Comparison of ENCODE assay signal across 31 cellular contexts in the genomic region with DNA sequence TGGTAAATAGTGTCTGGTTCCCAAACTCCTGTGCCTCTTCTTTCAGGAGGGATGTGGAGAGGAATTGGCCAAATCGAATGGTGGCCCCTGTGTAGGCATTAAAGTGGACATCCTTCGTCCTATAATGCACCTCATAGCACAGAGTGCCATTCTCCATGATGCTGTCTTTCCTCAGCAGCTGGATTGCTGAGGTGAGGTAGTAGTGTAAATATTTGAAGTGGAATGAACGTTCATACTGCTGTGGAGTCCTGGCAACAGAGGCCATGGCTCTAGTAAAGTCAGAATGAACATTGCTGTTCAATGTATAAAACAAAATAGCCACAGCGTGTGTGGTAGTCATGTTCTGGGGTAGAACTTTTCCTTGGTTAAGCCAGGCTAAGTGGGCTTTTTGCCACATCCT. TPM values are rescaled to one million over a fixed set of nuclear protein-coding genes. Genes with fewer than 3 reads are reported as not detected.
DNase-seq lines count a peak whose midpoint lies in the region; ATAC-seq and TF ChIP-seq lines count a peak whose summit lies in the region.
"Had no signal": no experiment of that assay in that cellular context is flagged by ENCODE, and none has a peak within 500 bp of the region (broad histone marks: within the 10 kb centered on the region; RNA-seq: fewer than 3 reads in every experiment).

No MANE protein-coding gene starts in this region.

- H3K4me1 ChIP-seq in mammary epithelial cell (ENCODE audit: insufficient read depth, low read length) = peaks cover 26% of the 10 kb centered on the region
- H3K4me1 ChIP-seq in ascending aorta = peaks cover 7 to 43% of the 10 kb centered on the region in 2 donors
- peaks cover 0 to 39% (median 17%) of the 10 kb centered on the region in 4 donors for H3K4me1 ChIP-seq in right lobe of liver
- H3K4me1 ChIP-seq in tibial nerve = peaks cover 0 to 46% (median 18%) of the 10 kb centered on the region in 4 donors

- no peaks in the 10 kb centered on the region for H3K79me2 ChIP-seq in mammary epithelial cell (ENCODE audit: insufficient read depth, low read length)

- CTCF ChIA-PET in MCF 10A (lab: Yijun Ruan, JAX) = interaction anchor here (0.6 to 1.7 kb wide), 3 partner anchors 14 to 30 kb away, joined by 4 to 6 read pairs (median 4); no protein-coding TSS in a partner anchor
- CTCF ChIA-PET in mammary epithelial cell (lab: Charles Lee; ENCODE audit: low non-redundant PET) = no interaction called here

- ATAC-seq in right lobe of liver = peak in 3 of 4 donors; percentile 26 to 36 (median 35)
- ATAC-seq: CD8-positive, alpha-beta T cell; sciatic nerve; stimulated activated naive B cell treated with anti-CD40 and anti-IgM and Interleukin-4, amounts not matched to agents 10 μg/mL and 1 μg/mL and 100 μg/mL, for 72 hours had no signal

- TF ChIP-seq POLR2A in right lobe of liver (IDR thresholded peaks at IDR 0.05) = peak; percentile 15
- TF ChIP-seq POLR2A in tibial nerve (IDR thresholded peaks at IDR 0.05) = no peak

- H3K27me3 Mint-ChIP-seq in MCF 10A (ENCODE audit: insufficient read depth, unreplicated experiment) = no peaks in the 10 kb centered on the region

- H3K36me3 ChIP-seq in mammary epithelial cell (ENCODE audit: insufficient read depth, low read length) (no peaks in the 10 kb centered on the region), ascending aorta (no peaks in the 10 kb centered on the region), right lobe of liver (peaks cover 0 to 18% (median 5%) of the 10 kb centered on the region in 4 donors), tibial nerve (no peaks in the 10 kb centered on the region)
- H3K36me3 ChIP-seq: MG63, suprapubic skin, WERI-Rb-1 had no signal

- H3K4me2 ChIP-seq in mammary epithelial cell (ENCODE audit: insufficient read depth, low read depth, low read length) = no peak overlapping the region

- H2AFZ ChIP-seq in mammary epithelial cell (ENCODE audit: low read depth, low read length) = no peak overlapping the region

- no peaks in the 10 kb centered on the region for H4K20me1 ChIP-seq in mammary epithelial cell (ENCODE audit: insufficient read depth, low read length)

- DNase-seq in MCF 10A (ENCODE audit: unreplicated experiment) = no peak
- no peak for DNase-seq in mammary epithelial cell
- no peak for DNase-seq in ascending aorta (ENCODE audit: low spot score in 2 of 2)
- no peak for DNase-seq in right lobe of liver
- no peak for DNase-seq in tibial nerve (ENCODE audit: low spot score in 2 of 2)
- no peak for DNase-seq in activated CD8-positive, alpha-beta memory T cell treated with anti-CD3 and anti-CD28 coated beads, Interleukin-2, amount 50 U/mL, for 4 hours
- DNase-seq in NCI-H1694 (lab: John Stamatoyannopoulos, UW) = no peak
- no peak for DNase-seq in activated T-cell treated with anti-CD3 and anti-CD28 coated beads, Interleukin-2, amount 50 U/mL, for 48 hours
- DNase-seq: activated CD4-positive, alpha-beta T cell treated with anti-CD3 and anti-CD28 coated beads for 48 hours; activated gamma-delta T cell treated with Interleukin-2 at 50 U/mL for 16 hours; activated T-cell treated with anti-CD3 and anti-CD28 coated beads, Interleukin-2, amount 50 U/mL, for 24 hours; CD8-positive, alpha-beta T cell; cerebellar nuclear complex; DMS 273 treated with DMSO at 0.1 percent for 48 hours; H9; KBM-7; MG63; NCI-H2081; stimulated activated CD4-positive, alpha-beta T cell treated with anti-CD3 and anti-CD28 coated beads, Interleukin-15, amount 100 ng/mL, for 24 hours; stimulated activated naive B cell treated with anti-CD40 and anti-IgM and Interleukin-4, amounts not matched to agents 10 μg/mL and 1 μg/mL and 100 μg/mL, for 72 hours; WERI-Rb-1 had no signal

- intact Hi-C loops in MCF 10A (cut with micrococcal nuclease) = loop anchor here (10.0 kb wide), 1 partner anchor 66 kb away; a partner anchor contains a TSS
- intact Hi-C loops in mammary epithelial cell (cut with micrococcal nuclease) = loop anchor here (1.0 to 10.0 kb wide), 4 partner anchors 29 to 684 kb away; no protein-coding TSS in a partner anchor
- intact Hi-C loops in ascending aorta (cut with DNase I) = loop anchor here (2.0 to 10.0 kb wide), 3 partner anchors 38 to 684 kb away; a partner anchor contains a TSS
- intact Hi-C loops in right lobe of liver (cut with DNase I) = loop anchor here (5.0 to 10.0 kb wide), 2 partner anchors 68 to 154 kb away; a partner anchor contains a TSS

- 92% methylated on average over 4 of the region's 4 CpGs for WGBS in mammary epithelial cell (ENCODE audit: low coverage, missing lambda C conversion rate)
- WGBS in right lobe of liver (ENCODE audit: insufficient coverage, low coverage, low lambda C conversion rate, missing lambda C conversion rate) = 61% methylated on average over 3 of the region's 4 CpGs
- 87 to 88% methylated on average over 4 of the region's 4 CpGs for WGBS in tibial nerve, 2 donors

- TF ChIP-seq EP300 in tibial nerve (IDR thresholded peaks at IDR 0.05) = no peak

- H3K4me1 Mint-ChIP-seq in MCF 10A (ENCODE audit: insufficient read depth, unreplicated experiment) = peaks cover 43% of the 10 kb centered on the region

- peak overlapping the region; percentile 86 for H3K27ac Mint-ChIP-seq in MCF 10A (ENCODE audit: low read depth, unreplicated experiment)
- H3K27ac Mint-ChIP-seq: activated T-cell treated with anti-CD3 and anti-CD28 coated beads, Interleukin-2, amount 50 U/mL, for 24 hours; brain; CD8-positive, alpha-beta T cell; H9; stimulated activated naive B cell treated with anti-CD40 and anti-IgM and Interleukin-4, amounts not matched to agents 10 μg/mL and 1 μg/mL and 100 μg/mL, for 72 hours had no signal

- no peak overlapping the region for H3K4me3 ChIP-seq in mammary epithelial cell (replicated peaks in 1 of 3; ENCODE audit: insufficient read depth in 1 of 3, low read depth in 2 of 3, low read length in 3 of 3)
- H3K4me3 ChIP-seq in ascending aorta = peak overlapping the region in 1 of 2 donors; percentile 50
- H3K4me3 ChIP-seq in right lobe of liver = peak overlapping the region in 2 of 3 donors; percentile 59 to 64
- H3K4me3 ChIP-seq in tibial nerve = no peak overlapping the region
- H3K4me3 ChIP-seq: lung, MG63, suprapubic skin had no signal

- no peak overlapping the region for H3K4me3 Mint-ChIP-seq in MCF 10A (ENCODE audit: unreplicated experiment)
- H3K4me3 Mint-ChIP-seq: activated T-cell treated with anti-CD3 and anti-CD28 coated beads, Interleukin-2, amount 50 U/mL, for 24 hours; brain; CD8-positive, alpha-beta T cell; H9; neural crest cell; stimulated activated naive B cell treated with anti-CD40 and anti-IgM and Interleukin-4, amounts not matched to agents 10 μg/mL and 1 μg/mL and 100 μg/mL, for 72 hours had no signal

- no peak overlapping the region for H3K27ac ChIP-seq in mammary epithelial cell (ENCODE audit: insufficient read depth, low read depth, low read length)
- H3K27ac ChIP-seq in ascending aorta = peak overlapping the region; percentile 72 to 87
- H3K27ac ChIP-seq in right lobe of liver = peak overlapping the region; percentile 57 to 94 (median 91)
- H3K27ac ChIP-seq in tibial nerve = peak overlapping the region in 3 of 4 donors; percentile 5 to 74 (median 41)
- H3K27ac ChIP-seq: WERI-Rb-1 had no signal

- H3K27me3 ChIP-seq in mammary epithelial cell (ENCODE audit: insufficient read depth, low read length) (no peaks in the 10 kb centered on the region), ascending aorta (no peaks in the 10 kb centered on the region), right lobe of liver (no peaks in the 10 kb centered on the region), tibial nerve (no peaks in the 10 kb centered on the region)
- H3K27me3 ChIP-seq: MG63, suprapubic skin had no signal

- no peaks in the 10 kb centered on the region for H3K9me3 Mint-ChIP-seq in MCF 10A (ENCODE audit: unreplicated experiment)
- H3K9me3 Mint-ChIP-seq: activated T-cell treated with anti-CD3 and anti-CD28 coated beads, Interleukin-2, amount 50 U/mL, for 24 hours; brain; neural crest cell; stimulated activated naive B cell treated with anti-CD40 and anti-IgM and Interleukin-4, amounts not matched to agents 10 μg/mL and 1 μg/mL and 100 μg/mL, for 72 hours had no signal

- H3K36me3 Mint-ChIP-seq in MCF 10A (ENCODE audit: insufficient read depth, unreplicated experiment) = no peaks in the 10 kb centered on the region
- H3K36me3 Mint-ChIP-seq: brain; CD8-positive, alpha-beta T cell; stimulated activated naive B cell treated with anti-CD40 and anti-IgM and Interleukin-4, amounts not matched to agents 10 μg/mL and 1 μg/mL and 100 μg/mL, for 72 hours had no signal

- no peak for TF ChIP-seq CTCF in MCF 10A (IDR thresholded peaks at IDR 0.05; ENCODE audit: unreplicated experiment)
- no peak for TF ChIP-seq CTCF in mammary epithelial cell (conservative IDR thresholded peaks at IDR 0.05 in 1 of 2, IDR thresholded peaks at IDR 0.05 in 1 of 2; ENCODE audit: extremely low read depth in 1 of 2, insufficient read depth in 1 of 2, low read depth in 1 of 2, low read length in 2 of 2)
- TF ChIP-seq CTCF in ascending aorta (IDR thresholded peaks at IDR 0.05) = no peak
- TF ChIP-seq CTCF in right lobe of liver (IDR thresholded peaks at IDR 0.05) = no peak
- TF ChIP-seq CTCF in tibial nerve (IDR thresholded peaks at IDR 0.05) = no peak

- H3K9me3 ChIP-seq in mammary epithelial cell (replicated peaks; ENCODE audit: insufficient read depth, low read length) = no peaks in the 10 kb centered on the region
- no peaks in the 10 kb centered on the region for H3K9me3 ChIP-seq in ascending aorta
- no peaks in the 10 kb centered on the region for H3K9me3 ChIP-seq in right lobe of liver
- no peaks in the 10 kb centered on the region for H3K9me3 ChIP-seq in tibial nerve
- H3K9me3 ChIP-seq: MG63, suprapubic skin had no signal

- BruUV-seq in MCF 10A (replicated peaks; lab: Mats Ljungman, UMichigan) = no TSS peak
- BruUV-seq in mammary epithelial cell (replicated peaks; lab: Mats Ljungman, UMichigan) = no TSS peak

- POLR2A ChIA-PET in MCF 10A (lab: Yijun Ruan, JAX) = interaction anchor here (3.2 kb wide), 1 partner anchor 37 kb away, joined by 14 read pairs; a partner anchor contains a TSS

- dilution Hi-C loops in mammary epithelial cell (cut with HindIII; ENCODE audit: low sequenced_read_pairs) = no loop called here

- H3K9ac ChIP-seq in mammary epithelial cell (ENCODE audit: insufficient read depth, low read length) = no peak overlapping the region

- in situ Hi-C loops in mammary epithelial cell (cut with MboI; ENCODE audit: low sequenced_read_pairs in 2 of 2) = loop anchor here in 1 of 2 donors (25.0 kb wide), 1 partner anchor 372 kb away; a partner anchor contains a TSS

RNA-seq across cellular contexts. Expression of a gene that starts 2.7 kb away (rescaled TPM):
- not detected in 2 replicates for total RNA-seq in MCF 10A (2022)
- not detected for total RNA-seq in mammary epithelial cell
- polyA plus RNA-seq in mammary epithelial cell = not detected
- polyA minus RNA-seq in mammary epithelial cell = not detected
- 40.4 TPM for total RNA-seq in ascending aorta
- 10 to 100 TPM; 19.6 to 43.5 (median 25.1) TPM for total RNA-seq in right lobe of liver
- total RNA-seq in tibial nerve = 1 to 10 TPM in 2 of 4 donors, under 1 TPM in 2; under 0.01 to 5.9 (median 1.4) TPM
- total RNA-seq: A673; activated CD8-positive, alpha-beta memory T cell treated with anti-CD3 and anti-CD28 coated beads for 36 hours; CD8-positive, alpha-beta T cell; G401; H9; HT-29; neural crest cell; T-helper 2 cell treated with Interferon-gamma antibody and Interleukin-4, amounts not matched to agents 100 ng/mL and 5 ng/mL, for 36 hours had no signal

RNA-seq across cellular contexts. Expression of a gene that starts 26.6 kb away (rescaled TPM):
- total RNA-seq in MCF 10A (2022) (0.20 TPM in 1 of 2 replicates, not detected in the other), mammary epithelial cell (under 1 TPM in 1 of 2 donors, not detected in 1; 0.17 TPM), ascending aorta (2.1 TPM), right lobe of liver (under 1 TPM in 5 of 6 experiments, not detected in 1; 0.24 to 0.68 (median 0.40) TPM), tibial nerve (10 to 100 TPM in 1 of 4 donors, 1 to 10 TPM in 3; 1.2 to 10.5 (median 6.2) TPM)
- not detected for polyA plus RNA-seq in mammary epithelial cell
- polyA minus RNA-seq in mammary epithelial cell = not detected
- total RNA-seq: A673; activated CD8-positive, alpha-beta memory T cell treated with anti-CD3 and anti-CD28 coated beads for 36 hours; CD8-positive, alpha-beta T cell; G401; H9; HT-29; neural crest cell; suprapubic skin; T-helper 2 cell treated with Interferon-gamma antibody and Interleukin-4, amounts not matched to agents 100 ng/mL and 5 ng/mL, for 36 hours had no signal

RNA-seq across cellular contexts. Expression of a gene that starts 37.1 kb away (rescaled TPM):
- 2.2 and 2.6 TPM in 2 replicates for total RNA-seq in MCF 10A (2022)
- 1 to 10 TPM in 1 of 2 donors, under 1 TPM in 1; 0.83 to 1.3 TPM for total RNA-seq in mammary epithelial cell
- 1.1 TPM for polyA plus RNA-seq in mammary epithelial cell
- polyA minus RNA-seq in mammary epithelial cell = not detected
- total RNA-seq in ascending aorta = not detected
- total RNA-seq in right lobe of liver = under 1 TPM; 0.37 to 0.91 (median 0.74) TPM
- total RNA-seq in tibial nerve = 1 to 10 TPM in 1 of 4 donors, under 1 TPM in 3; 0.20 to 2.1 (median 0.89) TPM

RNA-seq across cellular contexts. Expression of a gene that starts 37.3 kb away (rescaled TPM):
- 51.3 and 56.6 TPM in 2 replicates for total RNA-seq in MCF 10A (2022)
- 10 to 100 TPM; 12.0 to 61.2 TPM for total RNA-seq in mammary epithelial cell
- 17.5 TPM for polyA plus RNA-seq in mammary epithelial cell
- 32.0 TPM for polyA minus RNA-seq in mammary epithelial cell
- 6.7 TPM for total RNA-seq in ascending aorta
- total RNA-seq in right lobe of liver = 10 to 100 TPM in 4 of 6 experiments, 1 to 10 TPM in 2; 8.6 to 24.9 (median 16.9) TPM
- total RNA-seq in tibial nerve = 10 to 100 TPM; 11.7 to 22.6 (median 19.2) TPM

RNA-seq across cellular contexts. Expression of a gene that starts 45.0 kb away (rescaled TPM):
- total RNA-seq in MCF 10A (2022) = 1.3 and 4.8 TPM in 2 replicates
- total RNA-seq in mammary epithelial cell = 10 to 100 TPM in 1 of 2 donors, under 1 TPM in 1; 0.66 to 55.5 TPM
- 1.4 TPM for polyA plus RNA-seq in mammary epithelial cell
- polyA minus RNA-seq in mammary epithelial cell = not detected
- 3,618 TPM for total RNA-seq in ascending aorta
- 10 to 100 TPM in 2 of 6 experiments, 1 to 10 TPM in 4; 4.7 to 15.1 (median 7.1) TPM for total RNA-seq in right lobe of liver
- 100 to 1,000 TPM; 187 to 759 (median 492) TPM for total RNA-seq in tibial nerve
- total RNA-seq: A673; activated CD8-positive, alpha-beta memory T cell treated with anti-CD3 and anti-CD28 coated beads for 36 hours; G401; H9; neural crest cell; T-helper 2 cell treated with Interferon-gamma antibody and Interleukin-4, amounts not matched to agents 100 ng/mL and 5 ng/mL, for 36 hours had no signal

Comparison
In these comparisons a context has a peak if more than half of its experiments do, and no peak if none do; other contexts are left out.
1. H3K4me3 ChIP-seq: peak in right lobe of liver (2 of 3); none in mammary epithelial cell (0 of 3) and tibial nerve (0 of 4).